2 cellular contexts compared by ENCODE assay signal in the genomic region with DNA sequence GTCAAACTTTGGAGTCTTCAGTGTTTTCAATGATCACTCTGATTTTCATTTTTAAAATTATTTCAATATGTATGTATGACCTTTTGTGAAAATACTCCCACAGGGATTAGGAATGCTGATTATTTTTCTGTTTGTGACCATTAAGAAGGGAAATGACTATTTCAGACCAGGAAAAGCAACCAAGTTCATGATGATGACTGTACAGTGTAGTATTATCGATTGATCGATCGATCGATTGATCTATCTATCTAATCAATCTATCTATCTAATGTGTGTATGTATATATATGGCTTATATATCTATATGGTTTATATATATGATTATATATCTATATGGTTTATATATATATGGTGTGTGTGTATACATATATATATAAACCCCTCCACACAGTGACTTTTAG.
A peak's percentile ranks its signal among the peaks of the same experiment; 100 is the strongest.
TF ChIP-seq lines count a peak whose summit lies in the region.

No MANE protein-coding gene starts in this region.

TF ChIP-seq in K562, 482 proteins besides CTCF, POLR2A, EP300 and RAD21 (continued from another document):
- TF ChIP-seq, protein P1, sequence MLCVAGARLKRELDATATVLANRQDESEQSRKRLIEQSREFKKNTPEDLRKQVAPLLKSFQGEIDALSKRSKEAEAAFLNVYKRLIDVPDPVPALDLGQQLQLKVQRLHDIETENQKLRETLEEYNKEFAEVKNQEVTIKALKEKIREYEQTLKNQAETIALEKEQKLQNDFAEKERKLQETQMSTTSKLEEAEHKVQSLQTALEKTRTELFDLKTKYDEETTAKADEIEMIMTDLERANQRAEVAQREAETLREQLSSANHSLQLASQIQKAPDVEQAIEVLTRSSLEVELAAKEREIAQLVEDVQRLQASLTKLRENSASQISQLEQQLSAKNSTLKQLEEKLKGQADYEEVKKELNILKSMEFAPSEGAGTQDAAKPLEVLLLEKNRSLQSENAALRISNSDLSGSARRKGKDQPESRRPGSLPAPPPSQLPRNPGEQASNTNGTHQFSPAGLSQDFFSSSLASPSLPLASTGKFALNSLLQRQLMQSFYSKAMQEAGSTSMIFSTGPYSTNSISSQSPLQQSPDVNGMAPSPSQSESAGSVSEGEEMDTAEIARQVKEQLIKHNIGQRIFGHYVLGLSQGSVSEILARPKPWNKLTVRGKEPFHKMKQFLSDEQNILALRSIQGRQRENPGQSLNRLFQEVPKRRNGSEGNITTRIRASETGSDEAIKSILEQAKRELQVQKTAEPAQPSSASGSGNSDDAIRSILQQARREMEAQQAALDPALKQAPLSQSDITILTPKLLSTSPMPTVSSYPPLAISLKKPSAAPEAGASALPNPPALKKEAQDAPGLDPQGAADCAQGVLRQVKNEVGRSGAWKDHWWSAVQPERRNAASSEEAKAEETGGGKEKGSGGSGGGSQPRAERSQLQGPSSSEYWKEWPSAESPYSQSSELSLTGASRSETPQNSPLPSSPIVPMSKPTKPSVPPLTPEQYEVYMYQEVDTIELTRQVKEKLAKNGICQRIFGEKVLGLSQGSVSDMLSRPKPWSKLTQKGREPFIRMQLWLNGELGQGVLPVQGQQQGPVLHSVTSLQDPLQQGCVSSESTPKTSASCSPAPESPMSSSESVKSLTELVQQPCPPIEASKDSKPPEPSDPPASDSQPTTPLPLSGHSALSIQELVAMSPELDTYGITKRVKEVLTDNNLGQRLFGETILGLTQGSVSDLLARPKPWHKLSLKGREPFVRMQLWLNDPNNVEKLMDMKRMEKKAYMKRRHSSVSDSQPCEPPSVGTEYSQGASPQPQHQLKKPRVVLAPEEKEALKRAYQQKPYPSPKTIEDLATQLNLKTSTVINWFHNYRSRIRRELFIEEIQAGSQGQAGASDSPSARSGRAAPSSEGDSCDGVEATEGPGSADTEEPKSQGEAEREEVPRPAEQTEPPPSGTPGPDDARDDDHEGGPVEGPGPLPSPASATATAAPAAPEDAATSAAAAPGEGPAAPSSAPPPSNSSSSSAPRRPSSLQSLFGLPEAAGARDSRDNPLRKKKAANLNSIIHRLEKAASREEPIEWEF (CRISPR knock-in tag; IDR thresholded peaks at IDR 0.05), result peak; percentile 97
- no peak for TF ChIP-seq KDM2B (CRISPR knock-in tag; IDR thresholded peaks at IDR 0.05)
- no peak for TF ChIP-seq BRF1 (IDR thresholded peaks at IDR 0.05; ENCODE audit: borderline replicate concordance, extremely low read depth, insufficient read length)
- no peak for TF ChIP-seq RAD51 (IDR thresholded peaks at IDR 0.05; ENCODE audit: borderline replicate concordance, low read depth)
- TF ChIP-seq TCF7 (IDR thresholded peaks at IDR 0.05; ENCODE audit: borderline replicate concordance), result no peak

TF ChIP-seq in WTC11, 78 proteins besides CTCF, POLR2A, EP300 and RAD21 (continued from another document):
- TF ChIP-seq, protein P2, sequence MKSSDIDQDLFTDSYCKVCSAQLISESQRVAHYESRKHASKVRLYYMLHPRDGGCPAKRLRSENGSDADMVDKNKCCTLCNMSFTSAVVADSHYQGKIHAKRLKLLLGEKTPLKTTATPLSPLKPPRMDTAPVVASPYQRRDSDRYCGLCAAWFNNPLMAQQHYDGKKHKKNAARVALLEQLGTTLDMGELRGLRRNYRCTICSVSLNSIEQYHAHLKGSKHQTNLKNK (CRISPR knock-in tag; IDR thresholded peaks at IDR 0.05), result no peak
- no peak for TF ChIP-seq IRF2 (CRISPR knock-in tag; IDR thresholded peaks at IDR 0.05; ENCODE audit: borderline replicate concordance, low read depth)
- TF ChIP-seq, protein P3, sequence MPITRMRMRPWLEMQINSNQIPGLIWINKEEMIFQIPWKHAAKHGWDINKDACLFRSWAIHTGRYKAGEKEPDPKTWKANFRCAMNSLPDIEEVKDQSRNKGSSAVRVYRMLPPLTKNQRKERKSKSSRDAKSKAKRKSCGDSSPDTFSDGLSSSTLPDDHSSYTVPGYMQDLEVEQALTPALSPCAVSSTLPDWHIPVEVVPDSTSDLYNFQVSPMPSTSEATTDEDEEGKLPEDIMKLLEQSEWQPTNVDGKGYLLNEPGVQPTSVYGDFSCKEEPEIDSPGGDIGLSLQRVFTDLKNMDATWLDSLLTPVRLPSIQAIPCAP (CRISPR knock-in tag; IDR thresholded peaks at IDR 0.05), result no peak
- TF ChIP-seq, protein P4, sequence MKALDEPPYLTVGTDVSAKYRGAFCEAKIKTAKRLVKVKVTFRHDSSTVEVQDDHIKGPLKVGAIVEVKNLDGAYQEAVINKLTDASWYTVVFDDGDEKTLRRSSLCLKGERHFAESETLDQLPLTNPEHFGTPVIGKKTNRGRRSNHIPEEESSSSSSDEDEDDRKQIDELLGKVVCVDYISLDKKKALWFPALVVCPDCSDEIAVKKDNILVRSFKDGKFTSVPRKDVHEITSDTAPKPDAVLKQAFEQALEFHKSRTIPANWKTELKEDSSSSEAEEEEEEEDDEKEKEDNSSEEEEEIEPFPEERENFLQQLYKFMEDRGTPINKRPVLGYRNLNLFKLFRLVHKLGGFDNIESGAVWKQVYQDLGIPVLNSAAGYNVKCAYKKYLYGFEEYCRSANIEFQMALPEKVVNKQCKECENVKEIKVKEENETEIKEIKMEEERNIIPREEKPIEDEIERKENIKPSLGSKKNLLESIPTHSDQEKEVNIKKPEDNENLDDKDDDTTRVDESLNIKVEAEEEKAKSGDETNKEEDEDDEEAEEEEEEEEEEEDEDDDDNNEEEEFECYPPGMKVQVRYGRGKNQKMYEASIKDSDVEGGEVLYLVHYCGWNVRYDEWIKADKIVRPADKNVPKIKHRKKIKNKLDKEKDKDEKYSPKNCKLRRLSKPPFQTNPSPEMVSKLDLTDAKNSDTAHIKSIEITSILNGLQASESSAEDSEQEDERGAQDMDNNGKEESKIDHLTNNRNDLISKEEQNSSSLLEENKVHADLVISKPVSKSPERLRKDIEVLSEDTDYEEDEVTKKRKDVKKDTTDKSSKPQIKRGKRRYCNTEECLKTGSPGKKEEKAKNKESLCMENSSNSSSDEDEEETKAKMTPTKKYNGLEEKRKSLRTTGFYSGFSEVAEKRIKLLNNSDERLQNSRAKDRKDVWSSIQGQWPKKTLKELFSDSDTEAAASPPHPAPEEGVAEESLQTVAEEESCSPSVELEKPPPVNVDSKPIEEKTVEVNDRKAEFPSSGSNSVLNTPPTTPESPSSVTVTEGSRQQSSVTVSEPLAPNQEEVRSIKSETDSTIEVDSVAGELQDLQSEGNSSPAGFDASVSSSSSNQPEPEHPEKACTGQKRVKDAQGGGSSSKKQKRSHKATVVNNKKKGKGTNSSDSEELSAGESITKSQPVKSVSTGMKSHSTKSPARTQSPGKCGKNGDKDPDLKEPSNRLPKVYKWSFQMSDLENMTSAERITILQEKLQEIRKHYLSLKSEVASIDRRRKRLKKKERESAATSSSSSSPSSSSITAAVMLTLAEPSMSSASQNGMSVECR (CRISPR knock-in tag; IDR thresholded peaks at IDR 0.05; ENCODE audit: borderline replicate concordance), result no peak
